27 cellular contexts compared by ENCODE assay signal in the genomic region with DNA sequence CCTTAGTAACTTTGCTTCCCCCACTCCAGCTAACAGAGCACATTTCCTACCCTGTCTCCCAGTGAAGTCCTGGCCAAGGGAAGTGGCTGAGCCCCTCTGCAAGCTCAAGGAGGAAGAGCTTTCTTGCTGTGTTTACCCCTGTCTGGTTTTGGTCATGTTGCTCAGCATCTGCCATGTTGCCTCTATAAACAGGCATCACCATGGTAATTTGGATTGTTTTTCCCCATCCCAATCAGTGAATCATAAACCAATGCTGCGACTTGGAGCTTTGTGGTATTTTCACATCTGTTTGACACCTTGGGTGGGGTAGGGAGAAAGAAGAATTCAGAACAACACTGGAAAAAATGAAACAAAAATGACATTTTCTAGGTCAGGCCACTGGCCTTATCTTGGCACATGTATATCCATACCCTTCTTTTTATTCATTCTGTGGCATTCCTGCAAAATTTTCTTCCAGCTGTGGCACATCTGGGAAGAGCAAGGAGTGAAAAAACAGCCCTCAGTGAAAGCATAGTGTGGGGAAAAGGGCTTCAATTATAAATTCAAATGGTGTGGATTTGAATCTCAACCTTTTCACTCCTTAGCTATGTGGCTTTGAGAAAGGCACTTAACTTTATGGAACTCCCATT. TPM values are rescaled to one million over a fixed set of nuclear protein-coding genes. Genes with fewer than 3 reads are reported as not detected.
DNase-seq lines count a peak whose midpoint lies in the region; ATAC-seq and TF ChIP-seq lines count a peak whose summit lies in the region.
"Had no signal": no experiment of that assay in that cellular context is flagged by ENCODE, and none has a peak within 500 bp of the region (broad histone marks: within the 10 kb centered on the region; RNA-seq: fewer than 3 reads in every experiment).

No MANE protein-coding gene starts in this region.

- peak overlapping the region; percentile 38 for H3K27ac ChIP-seq in smooth muscle cell (ENCODE audit: low read depth)
- H3K27ac ChIP-seq: brain microvascular endothelial cell, gastroesophageal sphincter, lower lobe of right lung, SK-N-MC, testis, WERI-Rb-1 had no signal

- H3K27me3 ChIP-seq in adipocyte (replicated peaks; ENCODE audit: control insufficient read depth, insufficient read depth, low read length): no peaks in the 10 kb centered on the region
- H3K27me3 ChIP-seq in smooth muscle cell (ENCODE audit: low read depth): no peaks in the 10 kb centered on the region
- H3K27me3 ChIP-seq: brain microvascular endothelial cell, gastroesophageal sphincter, testis had no signal

- DNase-seq in GM03348 (ENCODE audit: low spot score): peak; percentile 85
- DNase-seq in adipocyte (ENCODE audit: low read depth): peak; percentile 45
- peak; percentile 82 for DNase-seq in fibroblast of peridontal ligament (ENCODE audit: extremely low read depth)
- DNase-seq in smooth muscle cell (lab: John Stamatoyannopoulos, UW; ENCODE audit: unreplicated experiment): no peak
- DNase-seq in MV-4-11 (lab: John Stamatoyannopoulos, UW): no peak
- no peak for DNase-seq in erythroblast (lab: John Stamatoyannopoulos, UW)
- DNase-seq: activated CD4-positive, alpha-beta T cell treated with anti-CD3 and anti-CD28 coated beads, Interleukin-2, amount 10 ng/mL, durations not matched to agents 7 days and 5 days; brain microvascular endothelial cell; CD8-positive, alpha-beta memory T cell; cortex of kidney; islet precursor cell; lower lobe of right lung; NCI-H1436 treated with DMSO at 0.1 percent for 48 hours; NCI-H2171 treated with DMSO at 0.1 percent for 48 hours; NCI-H69; RPMI8226; stimulated activated CD4-positive, alpha-beta T cell treated with anti-CD3 and anti-CD28 coated beads, Interleukin-2, amount 100 ng/mL, for 24 hours; T-helper 2 cell; testis; WERI-Rb-1 had no signal

- WGBS in smooth muscle cell (ENCODE audit: low lambda C conversion rate): 41% methylated on average over 1 of the region's 1 CpG

- peaks cover 7% of the 10 kb centered on the region for H4K20me1 ChIP-seq in smooth muscle cell (ENCODE audit: low read depth)

- peaks cover 8% of the 10 kb centered on the region for H3K36me3 ChIP-seq in adipocyte (ENCODE audit: control insufficient read depth, insufficient read depth, low read length, severe bottlenecking)
- no peaks in the 10 kb centered on the region for H3K36me3 ChIP-seq in smooth muscle cell (ENCODE audit: low read depth)
- H3K36me3 ChIP-seq: brain microvascular endothelial cell, gastroesophageal sphincter, lower lobe of right lung, WERI-Rb-1 had no signal

- no peak for TF ChIP-seq CTCF in smooth muscle cell (IDR thresholded peaks at IDR 0.05; ENCODE audit: borderline replicate concordance, insufficient read depth, poor library complexity, severe bottlenecking)

- H3K4me1 ChIP-seq in adipocyte (ENCODE audit: control insufficient read depth, insufficient read depth, low read length) (peaks cover 11% of the 10 kb centered on the region), smooth muscle cell (ENCODE audit: low read depth) (no peaks in the 10 kb centered on the region)
- H3K4me1 ChIP-seq: lower lobe of right lung, testis had no signal

- H3K4me2 ChIP-seq in smooth muscle cell: no peak overlapping the region

- H3K9me3 ChIP-seq in adipocyte (ENCODE audit: control insufficient read depth, low read length) (no peaks in the 10 kb centered on the region), smooth muscle cell (replicated peaks; ENCODE audit: low read depth) (no peaks in the 10 kb centered on the region)
- H3K9me3 ChIP-seq: gastroesophageal sphincter, lower lobe of right lung, testis had no signal

- no peak for TF ChIP-seq POLR2A in erythroblast (IDR thresholded peaks at IDR 0.05; ENCODE audit: low read length)

- H3K9ac ChIP-seq in adipocyte (ENCODE audit: low read length): no peak overlapping the region
- peak overlapping the region; percentile 47 for H3K9ac ChIP-seq in smooth muscle cell (ENCODE audit: low read depth)

- H2AFZ ChIP-seq in smooth muscle cell (ENCODE audit: low read depth): no peak overlapping the region

- H3K4me3 ChIP-seq in adipocyte (ENCODE audit: low read length): no peak overlapping the region
- no peak overlapping the region for H3K4me3 ChIP-seq in smooth muscle cell
- H3K4me3 ChIP-seq: gastroesophageal sphincter, lower lobe of right lung, SK-N-MC, skin epidermis, testis had no signal

- no peaks in the 10 kb centered on the region for H3F3A ChIP-seq in smooth muscle cell (ENCODE audit: low read depth)

- ATAC-seq in HG03280 (IDR thresholded peaks at IDR 0.05; ENCODE audit: unreplicated experiment) (no peak), GM21786 (IDR thresholded peaks at IDR 0.05; ENCODE audit: unreplicated experiment) (no peak)
- ATAC-seq: gastroesophageal sphincter; lower lobe of right lung; stimulated activated effector memory CD8-positive, alpha-beta T cell treated with anti-CD3 and anti-CD28 coated beads, Interleukin-12 subunit alpha, Interleukin-12 subunit beta, amount 100 ng/mL, for 72 hours had no signal

- no peaks in the 10 kb centered on the region for H3K79me2 ChIP-seq in smooth muscle cell (ENCODE audit: low read depth)

RNA-seq across cellular contexts. Expression of gene SLIT3, which starts 42.5 kb away (rescaled TPM):
- 19.4 and 25.4 TPM in 2 replicates for total RNA-seq in smooth muscle cell
- 21.4 and 29.5 TPM in 2 replicates for polyA plus RNA-seq in smooth muscle cell
- polyA plus RNA-seq: CD8-positive, alpha-beta memory T cell; IgD-negative memory B cell had no signal

Comparison
In these comparisons a context has a peak if more than half of its experiments do, and no peak if none do; other contexts are left out.
1. DNase-seq: peak in GM03348 (single experiment), adipocyte (single experiment) and fibroblast of peridontal ligament (single experiment); none in smooth muscle cell (single experiment), MV-4-11 (single experiment) and erythroblast (0 of 2).